In genomic region chr13:109131698-109132257, GRCh38 we compare ENCODE assay signal across 8 cellular contexts.
DNase-seq lines count a peak whose midpoint lies in the region; ATAC-seq, FAIRE-seq and TF ChIP-seq lines count a peak whose summit lies in the region.

No MANE protein-coding gene starts in this region.

- no peak for TF ChIP-seq CTCF in HepG2 (CRISPR knock-in tag; IDR thresholded peaks at IDR 0.05)
- no peak for TF ChIP-seq CTCF in CD4-positive, alpha-beta T cell (IDR thresholded peaks at IDR 0.05)

- peak; percentile 72 for ATAC-seq in GM19351 (IDR thresholded peaks at IDR 0.05; ENCODE audit: unreplicated experiment)
- ATAC-seq in HG03066 (IDR thresholded peaks at IDR 0.05; ENCODE audit: low read depth, unreplicated experiment) = peak; percentile 77
- ATAC-seq in sciatic nerve = peak; percentile 42
- no peak for ATAC-seq in HepG2
- no peak for ATAC-seq in CD4-positive, alpha-beta T cell (ENCODE audit: poor library complexity)
- no peak for ATAC-seq in activated naive CD8-positive, alpha-beta T cell treated with anti-CD3 and anti-CD28 coated beads, Interleukin-2, amount 50 U/mL, for 24 hours

- DNase-seq in UCSD-AML1 (lab: John Stamatoyannopoulos, UW; ENCODE audit: unreplicated experiment) (peak; percentile 55), sciatic nerve (ENCODE audit: low spot score) (no peak), NCI-H2029 treated with DMSO at 0.1 percent for 48 hours (lab: John Stamatoyannopoulos, UW) (no peak), HepG2 (ENCODE audit: low spot score) (no peak)
- no peak for DNase-seq in CD4-positive, alpha-beta T cell
- no peak for DNase-seq in activated naive CD8-positive, alpha-beta T cell treated with anti-CD3 and anti-CD28 coated beads, Interleukin-2, amount 50 U/mL, for 24 hours

- H3K27ac ChIP-seq in HepG2 (ENCODE audit: extremely low read length, insufficient read depth, low read length) = no peak overlapping the region
- H3K27ac ChIP-seq in CD4-positive, alpha-beta T cell (ENCODE audit: low read depth, low read length) = no peak overlapping the region

- POLR2A ChIA-PET in HepG2 (lab: Yijun Ruan, JAX) = no interaction called here
- POLR2A ChIA-PET in CD4-positive, alpha-beta T cell (lab: Charles Lee) = no interaction called here

- intact Hi-C loops in sciatic nerve (cut with DNase I) = no loop called here
- intact Hi-C loops in HepG2 (cut with micrococcal nuclease; ENCODE audit: unreplicated experiment) = no loop called here
- intact Hi-C loops in CD4-positive, alpha-beta T cell (cut with DNase I, micrococcal nuclease) = no loop called here

- WGBS in HepG2 (ENCODE audit: low lambda C conversion rate) = 20% methylated on average over 9 of the region's 10 CpGs

- H3K4me1 ChIP-seq in HepG2 (ENCODE audit: insufficient read depth, low read length) = no peaks in the 10 kb centered on the region

- no TSS peak for BruUV-seq in HepG2 (replicated peaks; lab: Mats Ljungman, UMichigan)

- H3K27me3 Mint-ChIP-seq in CD4-positive, alpha-beta T cell = peaks cover 4% of the 10 kb centered on the region
- no peaks in the 10 kb centered on the region for H3K27me3 Mint-ChIP-seq in activated naive CD8-positive, alpha-beta T cell treated with anti-CD3 and anti-CD28 coated beads, Interleukin-2, amount 50 U/mL, for 24 hours

- TF ChIP-seq POLR2A in HepG2 (IDR thresholded peaks at IDR 0.05; ENCODE audit: insufficient read depth in 1 of 2, low read depth in 2 of 2, low read length in 2 of 2) = no peak

- no peaks in the 10 kb centered on the region for H3K36me3 Mint-ChIP-seq in CD4-positive, alpha-beta T cell (ENCODE audit: low read depth)
- H3K36me3 Mint-ChIP-seq in activated naive CD8-positive, alpha-beta T cell treated with anti-CD3 and anti-CD28 coated beads, Interleukin-2, amount 50 U/mL, for 24 hours (ENCODE audit: low read depth) = no peaks in the 10 kb centered on the region

- CTCF ChIA-PET in HepG2 (lab: Yijun Ruan, JAX; ENCODE audit: low intra/inter-chr PET ratio, low total read pairs) = no interaction called here
- CTCF ChIA-PET in CD4-positive, alpha-beta T cell (lab: Charles Lee) = no interaction called here

- H3K9ac ChIP-seq in HepG2 (ENCODE audit: insufficient read depth, low read depth, low read length) = no peak overlapping the region

- TF ChIP-seq EP300 in HepG2 (IDR thresholded peaks at IDR 0.05; ENCODE audit: low read depth in 2 of 2, low read length in 2 of 2) (no peak), HepG2 (CRISPR knock-in tag; IDR thresholded peaks at IDR 0.05; ENCODE audit: borderline replicate concordance) (no peak)

- no peaks in the 10 kb centered on the region for H3K4me1 Mint-ChIP-seq in CD4-positive, alpha-beta T cell (ENCODE audit: low read depth)
- no peaks in the 10 kb centered on the region for H3K4me1 Mint-ChIP-seq in activated naive CD8-positive, alpha-beta T cell treated with anti-CD3 and anti-CD28 coated beads, Interleukin-2, amount 50 U/mL, for 24 hours

- no peak overlapping the region for H3K4me3 ChIP-seq in HepG2 (replicated peaks in 1 of 3; ENCODE audit: insufficient read depth in 1 of 3, low read depth in 2 of 3, low read length in 3 of 3)

- H4K20me1 ChIP-seq in HepG2 (ENCODE audit: insufficient read depth, low read length) = no peaks in the 10 kb centered on the region

- FAIRE-seq in HepG2 (lab: Jason Lieb, UNC) = no peak

- no peak overlapping the region for H3K27ac Mint-ChIP-seq in CD4-positive, alpha-beta T cell
- no peak overlapping the region for H3K27ac Mint-ChIP-seq in activated naive CD8-positive, alpha-beta T cell treated with anti-CD3 and anti-CD28 coated beads, Interleukin-2, amount 50 U/mL, for 24 hours

- H3K9me3 Mint-ChIP-seq in CD4-positive, alpha-beta T cell = no peaks in the 10 kb centered on the region
- H3K9me3 Mint-ChIP-seq in activated naive CD8-positive, alpha-beta T cell treated with anti-CD3 and anti-CD28 coated beads, Interleukin-2, amount 50 U/mL, for 24 hours = no peaks in the 10 kb centered on the region

- in situ Hi-C loops in HepG2 (cut with HindIII; ENCODE audit: extremely low pct_ligation_motif_present, low pct_unique_long_range_greater_than_20kb) = no loop called here

- no peaks in the 10 kb centered on the region for H3K27me3 ChIP-seq in HepG2 (ENCODE audit: control insufficient read depth in 1 of 2, insufficient read depth in 2 of 2, low read length in 2 of 2)
- no peaks in the 10 kb centered on the region for H3K27me3 ChIP-seq in CD4-positive, alpha-beta T cell (ENCODE audit: control insufficient read depth, insufficient read depth, low read length)

- H3K9me3 ChIP-seq in HepG2 (ENCODE audit: low read length) = peaks cover under 1% of the 10 kb centered on the region; the same call in 1 of the 2 replicates
- no peaks in the 10 kb centered on the region for H3K9me3 ChIP-seq in CD4-positive, alpha-beta T cell (ENCODE audit: control insufficient read depth, low read length)

- no peak overlapping the region for H2AFZ ChIP-seq in HepG2 (ENCODE audit: low read length)

- H3K79me2 ChIP-seq in HepG2 (ENCODE audit: insufficient read depth, low read length) = no peaks in the 10 kb centered on the region

- TF ChIP-seq RAD21 in HepG2 (CRISPR knock-in tag; IDR thresholded peaks at IDR 0.05) = no peak

- H3K36me3 ChIP-seq in HepG2 (replicated peaks in 1 of 2; ENCODE audit: control insufficient read depth in 1 of 2, insufficient read depth in 2 of 2, low read length in 2 of 2) = no peaks in the 10 kb centered on the region

- H3K4me3 Mint-ChIP-seq in CD4-positive, alpha-beta T cell = no peak overlapping the region
- H3K4me3 Mint-ChIP-seq in activated naive CD8-positive, alpha-beta T cell treated with anti-CD3 and anti-CD28 coated beads, Interleukin-2, amount 50 U/mL, for 24 hours = no peak overlapping the region

- H3K4me2 ChIP-seq in HepG2 (ENCODE audit: low read depth, low read length) = no peak overlapping the region

TF ChIP-seq in HepG2, 621 proteins besides CTCF, POLR2A, EP300 and RAD21:
- TF ChIP-seq TCF7 (IDR thresholded peaks at IDR 0.05; ENCODE audit: low read depth) (no peak), FOXO1 (CRISPR knock-in tag; IDR thresholded peaks at IDR 0.05) (no peak), PRPF4 (IDR thresholded peaks at IDR 0.05; ENCODE audit: low read depth, low read length, poor library complexity, severe bottlenecking) (no peak), ISX (CRISPR knock-in tag; conservative IDR thresholded peaks at IDR 0.05) (no peak), HDAC6 (IDR thresholded peaks at IDR 0.05; ENCODE audit: low read depth, low read length) (no peak), SCMH1 (CRISPR knock-in tag; IDR thresholded peaks at IDR 0.05; ENCODE audit: borderline replicate concordance) (no peak), NR2F1 (CRISPR knock-in tag; IDR thresholded peaks at IDR 0.05) (no peak), KDM5A (IDR thresholded peaks at IDR 0.05; ENCODE audit: borderline replicate concordance, low read length) (no peak), ZSCAN21 (CRISPR knock-in tag; IDR thresholded peaks at IDR 0.05; ENCODE audit: borderline replicate concordance) (no peak), ZNF142 (CRISPR knock-in tag; IDR thresholded peaks at IDR 0.05) (no peak), MIER2 (CRISPR knock-in tag; IDR thresholded peaks at IDR 0.05) (no peak)

Comparison
In these comparisons a context has a peak if more than half of its experiments do, and no peak if none do; other contexts are left out.
1. ATAC-seq: peak in GM19351 (single experiment), HG03066 (single experiment) and sciatic nerve (single experiment); none in HepG2 (single experiment), CD4-positive, alpha-beta T cell (single experiment) and activated naive CD8-positive, alpha-beta T cell treated with anti-CD3 and anti-CD28 coated beads, Interleukin-2, amount 50 U/mL, for 24 hours (single experiment).